1 cellular context compared by ENCODE assay signal in genomic region chr17:82037113-82037888, GRCh38.
TF ChIP-seq lines count a peak whose summit lies in the region.

DCXR (minus strand) TSS chr17:82037697; CDS start chr17:82037682, 15 bp downstream.

TF ChIP-seq in HEK293, 187 proteins besides CTCF, POLR2A, EP300 and RAD21 (continued from another document and continues in another):
- TF ChIP-seq ZBTB10 (tag by site-specific recombination; IDR thresholded peaks at IDR 0.05) (no peak), ZNF157 (tag by site-specific recombination; IDR thresholded peaks at IDR 0.05) (no peak), ZEB2 (tag by site-specific recombination; IDR thresholded peaks at IDR 0.05) (peak; percentile 97), ZNF548 (tag by site-specific recombination; IDR thresholded peaks at IDR 0.05) (no peak), SP2 (tag by site-specific recombination; IDR thresholded peaks at IDR 0.05) (peak; percentile 96), ZNF19 (tag by site-specific recombination; IDR thresholded peaks at IDR 0.05; ENCODE audit: low read depth) (no peak), ZNF645 (tag by site-specific recombination; IDR thresholded peaks at IDR 0.05) (no peak), KLF16 (tag by site-specific recombination; IDR thresholded peaks at IDR 0.05) (peak; percentile 84), ZNF621 (tag by site-specific recombination; IDR thresholded peaks at IDR 0.05) (no peak), TCF7L2 (IDR thresholded peaks at IDR 0.05; ENCODE audit: borderline replicate concordance, low read depth, low read length) (no peak), ZNF449 (tag by site-specific recombination; IDR thresholded peaks at IDR 0.05) (no peak), HOXC10 (CRISPR knock-in tag; IDR thresholded peaks at IDR 0.05) (no peak), ZNF37A (tag by site-specific recombination; IDR thresholded peaks at IDR 0.05) (no peak), WT1 (tag by site-specific recombination; IDR thresholded peaks at IDR 0.05) (no peak; the same call in 1 of the 2 replicates), ZNF140 (tag by site-specific recombination; IDR thresholded peaks at IDR 0.05) (no peak), ZNF280D (tag by site-specific recombination; IDR thresholded peaks at IDR 0.05) (no peak), ZNF580 (tag by site-specific recombination; IDR thresholded peaks at IDR 0.05) (peak; percentile 57), ZNF530 (tag by site-specific recombination; IDR thresholded peaks at IDR 0.05; ENCODE audit: low read depth) (no peak), ZNF112 (tag by site-specific recombination; IDR thresholded peaks at IDR 0.05) (no peak), GLI4 (tag by site-specific recombination; IDR thresholded peaks at IDR 0.05) (no peak), TSHZ1 (tag by site-specific recombination; IDR thresholded peaks at IDR 0.05; ENCODE audit: borderline replicate concordance) (no peak), ATF2 (tag by site-specific recombination; IDR thresholded peaks at IDR 0.05; ENCODE audit: low read depth) (no peak), ZNF175 (tag by site-specific recombination; IDR thresholded peaks at IDR 0.05) (no peak), OVOL3 (tag by site-specific recombination; IDR thresholded peaks at IDR 0.05) (no peak), ZSCAN18 (tag by site-specific recombination; IDR thresholded peaks at IDR 0.05) (no peak), ZNF221 (tag by site-specific recombination; IDR thresholded peaks at IDR 0.05; ENCODE audit: borderline replicate concordance) (no peak; the same call in 1 of the 2 replicates), GLI2 (tag by site-specific recombination; IDR thresholded peaks at IDR 0.05; ENCODE audit: borderline replicate concordance, low read depth) (no peak), HOXA7 (CRISPR knock-in tag; IDR thresholded peaks at IDR 0.05; ENCODE audit: borderline replicate concordance) (no peak), ZIC2 (tag by site-specific recombination; IDR thresholded peaks at IDR 0.05) (no peak; the same call in 1 of the 2 replicates), ZNF211 (tag by site-specific recombination; IDR thresholded peaks at IDR 0.05; ENCODE audit: low read depth) (no peak), ZNF521 (tag by site-specific recombination; IDR thresholded peaks at IDR 0.05) (no peak), ZNF664 (tag by site-specific recombination; IDR thresholded peaks at IDR 0.05) (no peak), ZNF529 (tag by site-specific recombination; IDR thresholded peaks at IDR 0.05; ENCODE audit: insufficient replicate concordance) (no peak), ZNF148 (tag by site-specific recombination; IDR thresholded peaks at IDR 0.05; ENCODE audit: borderline replicate concordance) (no peak), ZFP41 (tag by site-specific recombination; IDR thresholded peaks at IDR 0.05; ENCODE audit: borderline replicate concordance) (no peak), YY2 (tag by site-specific recombination; IDR thresholded peaks at IDR 0.05) (no peak), ZNF391 (tag by site-specific recombination; IDR thresholded peaks at IDR 0.05; ENCODE audit: borderline replicate concordance, low read depth) (peak; percentile 66; the same call in 1 of the 2 replicates), ZSCAN16 (tag by site-specific recombination; IDR thresholded peaks at IDR 0.05) (no peak), ZNF311 (tag by site-specific recombination; IDR thresholded peaks at IDR 0.05; ENCODE audit: borderline replicate concordance) (no peak), PRDM1 (tag by site-specific recombination; IDR thresholded peaks at IDR 0.05) (no peak)
